8 cellular contexts compared by ENCODE assay signal in the genomic region with DNA sequence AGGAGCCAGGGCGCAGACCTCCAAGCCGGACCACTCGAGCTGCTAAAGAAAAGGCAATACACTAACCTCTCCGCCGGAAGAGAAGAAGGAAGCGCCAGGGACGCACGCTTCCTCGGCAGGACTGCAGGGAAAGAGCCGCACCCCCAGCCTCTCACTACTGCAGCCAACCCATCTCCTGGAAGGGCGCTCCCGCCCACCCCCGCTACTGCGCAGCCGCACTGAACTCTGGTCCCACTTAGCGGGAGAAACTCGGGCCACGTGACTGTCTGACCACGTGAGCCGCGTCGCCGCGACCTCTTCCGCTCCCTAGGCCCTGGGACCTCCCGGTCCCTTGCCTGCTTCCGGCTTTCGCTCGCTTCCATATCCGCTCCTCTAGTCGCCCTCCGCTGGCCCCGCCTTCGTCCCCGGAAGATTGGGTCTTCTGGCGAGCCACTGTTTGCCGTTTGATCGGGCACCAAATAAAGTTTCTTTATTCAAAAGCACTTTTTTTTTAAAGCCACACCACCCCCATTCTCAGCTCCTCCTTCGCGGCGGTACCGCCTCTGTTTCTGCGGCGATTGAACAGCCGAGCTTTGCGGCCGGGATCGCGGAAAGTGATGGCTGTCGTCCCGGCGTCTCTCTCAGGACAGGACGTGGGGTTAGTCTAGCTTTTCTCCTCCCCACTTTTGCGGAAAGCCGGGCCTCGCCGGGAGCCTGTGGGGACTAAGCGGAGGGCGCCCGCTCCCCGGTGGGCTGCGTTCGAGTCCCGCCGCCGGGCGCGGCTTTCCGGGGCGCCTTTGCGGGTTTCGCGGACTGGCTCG. TPM values are rescaled to one million over a fixed set of nuclear protein-coding genes. Genes with fewer than 3 reads are reported as not detected.
A peak's percentile ranks its signal among the peaks of the same experiment; 100 is the strongest.
DNase-seq lines count a peak whose midpoint lies in the region; ATAC-seq, FAIRE-seq and TF ChIP-seq lines count a peak whose summit lies in the region.

A gene with protein sequence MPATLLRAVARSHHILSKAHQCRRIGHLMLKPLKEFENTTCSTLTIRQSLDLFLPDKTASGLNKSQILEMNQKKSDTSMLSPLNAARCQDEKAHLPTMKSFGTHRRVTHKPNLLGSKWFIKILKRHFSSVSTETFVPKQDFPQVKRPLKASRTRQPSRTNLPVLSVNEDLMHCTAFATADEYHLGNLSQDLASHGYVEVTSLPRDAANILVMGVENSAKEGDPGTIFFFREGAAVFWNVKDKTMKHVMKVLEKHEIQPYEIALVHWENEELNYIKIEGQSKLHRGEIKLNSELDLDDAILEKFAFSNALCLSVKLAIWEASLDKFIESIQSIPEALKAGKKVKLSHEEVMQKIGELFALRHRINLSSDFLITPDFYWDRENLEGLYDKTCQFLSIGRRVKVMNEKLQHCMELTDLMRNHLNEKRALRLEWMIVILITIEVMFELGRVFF (minus strand): TSS at position 177 of the 800 bp plus-strand sequence. CDS start 6,315 bp downstream, outside the sequence.

- WGBS in H1 (ENCODE audit: extremely low coverage in 1 of 2, insufficient coverage in 1 of 2, insufficient read length in 1 of 2, insufficient replicate concordance in 2 of 2, low coverage in 1 of 2, low lambda C conversion rate in 2 of 2, missing lambda C conversion rate in 1 of 2), 2 experiments: 2% methylated on average over 71 of the region's 74 CpGs; no CpG with 5 or more reads in 1 of the 2 experiments

- H2AK5ac ChIP-seq in H1 (ENCODE audit: low read depth, low read length): no peak within 1 kb of the TSS

- H3K4me1 ChIP-seq in NT2/D1 (ENCODE audit: insufficient read depth, insufficient read length): no peaks in the 10 kb centered on the region
- peaks cover 0 to 3% (median 0%) of the 10 kb centered on the region in 4 experiments; a peak in 1 of 7 replicates for H3K4me1 ChIP-seq in H1 (replicated peaks in 1 of 4; ENCODE audit: control insufficient read depth in 3 of 4, insufficient read depth in 4 of 4, low read length in 3 of 4)

- no peak within 1 kb of the TSS for H3K23ac ChIP-seq in H1 (ENCODE audit: insufficient read length)

- DNase-seq in COR-L47 (lab: John Stamatoyannopoulos, UW) (peak; percentile 96), HUDEP-2 (lab: John Stamatoyannopoulos, UW; ENCODE audit: unreplicated experiment in 76 of 76) (peak; percentile 58 to 100 (median 100)), NT2/D1 (ENCODE audit: low read depth, low spot score) (peak; percentile 96), H1 (ENCODE audit: low read depth in 1 of 2, low spot score in 2 of 2) (peak; percentile 98 to 100), memory B cell (ENCODE audit: low spot score in 2 of 2) (peak; percentile 93 to 97)
- DNase-seq in activated CD8-positive, alpha-beta memory T cell treated with anti-CD3 and anti-CD28 coated beads, Interleukin-2, amount 10 ng/mL, durations not matched to agents 7 days and 5 days: peak; percentile 100
- peak; percentile 99 for DNase-seq in stimulated activated CD8-positive, alpha-beta memory T cell treated with anti-CD3 and anti-CD28 coated beads, Interleukin-12 subunit alpha, Interleukin-12 subunit beta, amount 100 ng/mL, for 24 hours (ENCODE audit: extremely low read depth)

- H3K27me3 ChIP-seq in NT2/D1 (ENCODE audit: insufficient read depth, insufficient read length) (no peaks in the 10 kb centered on the region), H1 (replicated peaks in 1 of 4; ENCODE audit: control insufficient read depth in 3 of 4, extremely low read depth in 1 of 4, insufficient read depth in 3 of 4, low read length in 3 of 4) (no peaks in the 10 kb centered on the region)

- peak in 1 of 2 experiments; percentile 92; a peak in 1 of 3 replicates for TF ChIP-seq EP300 in H1 (IDR thresholded peaks at IDR 0.05; ENCODE audit: borderline replicate concordance in 1 of 2, low read depth in 2 of 2, low read length in 2 of 2)

- H3K4me3 ChIP-seq in NT2/D1 (ENCODE audit: insufficient read length, low read depth): peak within 1 kb of the TSS; percentile 88
- H3K4me3 ChIP-seq in H1 (ENCODE audit: extremely low read depth in 1 of 4, insufficient read depth in 2 of 4, low read depth in 3 of 4, low read length in 4 of 4): peak within 1 kb of the TSS; percentile 86 to 92 (median 89)

- no peak within 1 kb of the TSS; the same call in 1 of the 2 replicates for H2AFZ ChIP-seq in H1 (ENCODE audit: low read length)

- H2BK20ac ChIP-seq in H1 (ENCODE audit: low read length): no peak within 1 kb of the TSS

- peak within 1 kb of the TSS; percentile 82; the same call in 1 of the 2 replicates for H3K18ac ChIP-seq in H1 (ENCODE audit: extremely low read depth, low read length)

- H3K23me2 ChIP-seq in H1 (ENCODE audit: low read depth, low read length): no peaks in the 10 kb centered on the region; the same call in 1 of the 2 replicates

- peak; percentile 84 to 89 for TF ChIP-seq POLR2A in H1 (IDR thresholded peaks at IDR 0.05; ENCODE audit: control extremely low read depth in 1 of 2, low read depth in 2 of 2, low read length in 2 of 2)

- H3K36me3 Mint-ChIP-seq in activated CD8-positive, alpha-beta memory T cell treated with anti-CD3 and anti-CD28 coated beads, Interleukin-2, amount 10 ng/mL, durations not matched to agents 7 days and 5 days: peaks cover 10% of the 10 kb centered on the region
- peaks cover 2% of the 10 kb centered on the region for H3K36me3 Mint-ChIP-seq in memory B cell

- no peak within 1 kb of the TSS for H3K4ac ChIP-seq in H1 (replicated peaks; ENCODE audit: insufficient read length, low read depth, low read length)

- peak within 1 kb of the TSS; percentile 71 for H3K4me2 ChIP-seq in H1 (ENCODE audit: insufficient read depth in 1 of 2, low read depth in 2 of 2, low read length in 2 of 2)

- peaks cover 3% of the 10 kb centered on the region; the same call in 1 of the 2 replicates for H3K9me3 ChIP-seq in NT2/D1 (ENCODE audit: insufficient read depth, low read length)
- peaks cover 0 to 3% of the 10 kb centered on the region in 2 experiments; a peak in 1 of 4 replicates for H3K9me3 ChIP-seq in H1 (ENCODE audit: insufficient read depth in 2 of 2, low read depth in 1 of 2, low read length in 1 of 2)

- peaks cover 14% of the 10 kb centered on the region for H3K36me3 ChIP-seq in NT2/D1 (ENCODE audit: insufficient read depth, insufficient read length, low read length)
- peaks cover 0 to 4% (median 3%) of the 10 kb centered on the region in 4 experiments; a peak in 3 of 8 replicates for H3K36me3 ChIP-seq in H1 (ENCODE audit: control insufficient read depth in 2 of 4, insufficient read depth in 4 of 4, low read length in 3 of 4)

- peaks cover 8 to 63% of the 10 kb centered on the region in 2 experiments for H3K79me2 ChIP-seq in H1 (ENCODE audit: control insufficient read depth in 1 of 2, insufficient read depth in 2 of 2, low read length in 2 of 2)

- TF ChIP-seq RAD21 in H1 (IDR thresholded peaks at IDR 0.05 in 1 of 2, conservative IDR thresholded peaks at IDR 0.05 in 1 of 2; ENCODE audit: low read depth in 2 of 2, low read length in 2 of 2): no peak

- POLR2A ChIA-PET in H1 (lab: Charles Lee; ENCODE audit: partially characterized antibody): interaction anchor here (0.6 to 3.4 kb wide), 13 partner anchors 9 to 596 kb away, joined by 3 to 18 read pairs (median 4); no protein-coding TSS in a partner anchor

- H3K9me3 Mint-ChIP-seq in activated CD8-positive, alpha-beta memory T cell treated with anti-CD3 and anti-CD28 coated beads, Interleukin-2, amount 10 ng/mL, durations not matched to agents 7 days and 5 days (ENCODE audit: low read depth): no peaks in the 10 kb centered on the region
- no peaks in the 10 kb centered on the region for H3K9me3 Mint-ChIP-seq in memory B cell

- CTCF ChIA-PET in activated CD8-positive, alpha-beta memory T cell treated with anti-CD3 and anti-CD28 coated beads, Interleukin-2, amount 10 ng/mL, durations not matched to agents 7 days and 5 days (lab: Charles Lee): interaction anchor here (0.6 to 2.0 kb wide), 6 partner anchors 10 to 80 kb away, joined by 3 to 11 read pairs (median 3); no protein-coding TSS in a partner anchor
- CTCF ChIA-PET in H1 (lab: Charles Lee; ENCODE audit: partially characterized antibody): interaction anchor here (1.4 to 2.0 kb wide), 3 partner anchors 11 to 46 kb away, joined by 4 to 11 read pairs (median 5); no protein-coding TSS in a partner anchor

- H3K27ac Mint-ChIP-seq in activated CD8-positive, alpha-beta memory T cell treated with anti-CD3 and anti-CD28 coated beads, Interleukin-2, amount 10 ng/mL, durations not matched to agents 7 days and 5 days: peak within 1 kb of the TSS; percentile 93
- H3K27ac Mint-ChIP-seq in memory B cell: peak within 1 kb of the TSS; percentile 91

- peak; percentile 78 for FAIRE-seq in H1 (lab: Jason Lieb, UNC)

- H2BK5ac ChIP-seq in H1 (ENCODE audit: low read depth, low read length): peak within 1 kb of the TSS; percentile 82

- peak within 1 kb of the TSS; percentile 40 for H4K91ac ChIP-seq in H1 (replicated peaks; ENCODE audit: insufficient read length, low read length)

- peaks cover 26% of the 10 kb centered on the region for H3K4me1 Mint-ChIP-seq in activated CD8-positive, alpha-beta memory T cell treated with anti-CD3 and anti-CD28 coated beads, Interleukin-2, amount 10 ng/mL, durations not matched to agents 7 days and 5 days
- peaks cover 25% of the 10 kb centered on the region for H3K4me1 Mint-ChIP-seq in memory B cell

- no peaks in the 10 kb centered on the region for H3K79me1 ChIP-seq in H1 (ENCODE audit: low read depth, low read length)

- no peak within 1 kb of the TSS for H2BK120ac ChIP-seq in H1 (replicated peaks; ENCODE audit: low read depth, low read length)

- ATAC-seq in GM21381 (IDR thresholded peaks at IDR 0.05; ENCODE audit: unreplicated experiment) (peak; percentile 97), memory B cell (ENCODE audit: low read depth) (peak; percentile 93)
- ATAC-seq in activated CD8-positive, alpha-beta memory T cell treated with anti-CD3 and anti-CD28 coated beads, Interleukin-2, amount 10 ng/mL, durations not matched to agents 7 days and 5 days: peak; percentile 98

- no peak within 1 kb of the TSS for H2BK12ac ChIP-seq in H1 (ENCODE audit: low read depth, low read length)

- peak within 1 kb of the TSS; percentile 89 for H3K9ac ChIP-seq in NT2/D1 (ENCODE audit: insufficient read length, low read depth)
- H3K9ac ChIP-seq in H1 (replicated peaks in 1 of 4; ENCODE audit: extremely low read depth in 1 of 4, low read depth in 3 of 4, low read length in 3 of 4): peak within 1 kb of the TSS; percentile 69 to 93 (median 78)

- peak within 1 kb of the TSS; percentile 19 for H4K5ac ChIP-seq in H1 (ENCODE audit: insufficient read length, low read depth, low read length)

- peak within 1 kb of the TSS; percentile 87 for H3K56ac ChIP-seq in H1 (replicated peaks; ENCODE audit: insufficient read length, low read depth, low read length)

- peak within 1 kb of the TSS; percentile 91; the same call in 1 of the 2 replicates for H4K8ac ChIP-seq in H1 (ENCODE audit: extremely low read depth, insufficient read depth, low read length)

- H3K27me3 Mint-ChIP-seq in activated CD8-positive, alpha-beta memory T cell treated with anti-CD3 and anti-CD28 coated beads, Interleukin-2, amount 10 ng/mL, durations not matched to agents 7 days and 5 days: no peaks in the 10 kb centered on the region
- H3K27me3 Mint-ChIP-seq in memory B cell: no peaks in the 10 kb centered on the region

- no peak within 1 kb of the TSS for H2BK15ac ChIP-seq in H1 (ENCODE audit: low read length)

- peaks cover 0 to 3% of the 10 kb centered on the region in 2 experiments for H4K20me1 ChIP-seq in H1 (replicated peaks in 1 of 2; ENCODE audit: control insufficient read depth in 1 of 2, insufficient read depth in 2 of 2, low read length in 2 of 2)

- H3K14ac ChIP-seq in H1 (ENCODE audit: insufficient read length): no peak within 1 kb of the TSS

- H3K4me3 Mint-ChIP-seq in activated CD8-positive, alpha-beta memory T cell treated with anti-CD3 and anti-CD28 coated beads, Interleukin-2, amount 10 ng/mL, durations not matched to agents 7 days and 5 days: peak within 1 kb of the TSS; percentile 95
- peak within 1 kb of the TSS; percentile 87 for H3K4me3 Mint-ChIP-seq in memory B cell

- TF ChIP-seq CTCF in H1 (IDR thresholded peaks at IDR 0.05; ENCODE audit: control extremely low read depth in 1 of 3, insufficient read depth in 1 of 3, low read depth in 1 of 3, low read length in 3 of 3): no peak

- peak within 1 kb of the TSS; percentile 78 for H3K27ac ChIP-seq in H1 (ENCODE audit: low read depth, low read length)

RNA-seq across cellular contexts. Expression of the gene that starts here (rescaled TPM):
- 10 to 100 TPM; 19.9 to 21.8 TPM for total RNA-seq in activated CD8-positive, alpha-beta memory T cell treated with anti-CD3 and anti-CD28 coated beads, Interleukin-2, amount 10 ng/mL, durations not matched to agents 7 days and 5 days
- total RNA-seq in H1 (2021; fragmentation: NEBNext Ultra II Directional; extraction: Animal tissue kit (Norgen Biotek cat#: 25700)): 21.9 and 24.0 TPM in 2 replicates
- polyA plus RNA-seq in H1 (2011; rRNA removed): 4.5 and 7.3 TPM in 2 replicates
- 11.8 TPM for polyA plus RNA-seq in H1 (2011; cell fraction: cytosol; rRNA removed)
- 4.8 TPM for polyA plus RNA-seq in H1 (2011; cell fraction: nucleus; rRNA removed)
- polyA plus RNA-seq in H1 (2012, experiment 1 of 2): 17.6 to 28.7 TPM (median 19.8 TPM) in 4 replicates
- polyA plus RNA-seq in H1 (2012, experiment 2 of 2): 3.6 TPM
- 14.4 TPM for polyA plus RNA-seq in H1 (2013, experiment 1 of 2)
- 13.2 TPM for polyA plus RNA-seq in H1 (2013, experiment 2 of 2)
- polyA minus RNA-seq in H1 (2011; rRNA and poly(A)+ RNA removed): 16.9 and 21.0 TPM in 2 replicates
- 10.2 TPM for polyA minus RNA-seq in H1 (2011; cell fraction: cytosol; rRNA and poly(A)+ RNA removed)
- polyA minus RNA-seq in H1 (2011; cell fraction: nucleus; rRNA and poly(A)+ RNA removed): 39.7 TPM

Comparison
In these comparisons a context has a peak if more than half of its experiments do, and no peak if none do; other contexts are left out.
1. Peak in every context shown above with its lines: DNase-seq, ATAC-seq, H3K4me3 ChIP-seq and H3K27ac ChIP-seq.